8 cellular contexts compared by ENCODE assay signal in the genomic region with DNA sequence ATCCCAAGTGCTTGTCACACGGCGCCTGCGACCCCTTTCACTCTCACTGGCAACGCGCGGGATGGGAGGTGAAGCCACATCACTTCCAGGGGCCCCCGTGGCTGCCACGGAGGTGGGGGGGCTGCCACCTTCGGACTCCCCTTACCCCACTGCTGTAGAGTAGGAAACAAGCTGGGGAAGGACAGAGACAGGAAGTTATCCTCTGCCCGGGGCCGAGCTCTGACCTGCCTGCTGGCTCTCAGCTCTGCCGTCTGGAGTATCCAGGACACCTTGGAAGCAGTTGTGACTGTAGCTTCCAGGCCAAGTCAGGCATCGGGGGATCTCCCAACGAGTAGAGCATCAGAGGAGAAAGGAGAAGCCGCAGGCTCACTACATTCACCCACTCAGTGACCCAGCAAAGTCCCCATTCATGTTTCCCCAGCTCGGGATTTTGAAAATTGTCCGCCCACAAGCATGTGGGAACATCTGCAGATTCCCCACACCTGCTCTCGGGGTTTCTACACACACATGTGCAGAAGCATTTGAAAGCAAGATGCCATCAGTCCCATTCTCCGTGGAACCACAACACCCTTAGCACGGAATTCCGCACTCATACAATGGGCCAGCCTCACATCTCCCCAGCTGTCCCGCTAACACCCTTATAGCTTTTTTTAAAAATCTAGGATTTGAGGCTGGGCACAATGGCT. TPM values are rescaled to one million over a fixed set of nuclear protein-coding genes. Genes with fewer than 3 reads are reported as not detected.
DNase-seq lines count a peak whose midpoint lies in the region; ATAC-seq and TF ChIP-seq lines count a peak whose summit lies in the region.

No MANE protein-coding gene starts in this region.

- no peak for DNase-seq in central memory CD8-positive, alpha-beta T cell (ENCODE audit: low spot score in 2 of 2)
- DNase-seq in naive B cell = no peak
- no peak for DNase-seq in inferior parietal cortex (ENCODE audit: extremely low spot score)
- DNase-seq in GF-D8 (lab: John Stamatoyannopoulos, UW) = no peak
- DNase-seq in kidney glomerular epithelial cell (lab: John Stamatoyannopoulos, UW) = no peak
- no peak for DNase-seq in AG20443 (ENCODE audit: low spot score)

- peaks cover 42% of the 10 kb centered on the region for H3K4me1 Mint-ChIP-seq in central memory CD8-positive, alpha-beta T cell
- H3K4me1 Mint-ChIP-seq in naive B cell = peaks cover 21 to 32% (median 25%) of the 10 kb centered on the region in 3 donors

- no peaks in the 10 kb centered on the region for H3K4me1 ChIP-seq in ACC112 (ENCODE audit: control insufficient read depth, insufficient read depth, low read length, unreplicated experiment)
- no peaks in the 10 kb centered on the region for H3K4me1 ChIP-seq in HEK293 (ENCODE audit: control insufficient read depth, insufficient read depth, low read length)

- H3K79me2 ChIP-seq in ACC112 (ENCODE audit: control insufficient read depth, insufficient read depth, low read length, unreplicated experiment) = no peaks in the 10 kb centered on the region

- no peak overlapping the region for H3K27ac ChIP-seq in ACC112 (ENCODE audit: low read depth, low read length)
- H3K27ac ChIP-seq in HEK293 (ENCODE audit: extremely low read depth, low read depth, low read length) = no peak overlapping the region

- H3K36me3 ChIP-seq in ACC112 (ENCODE audit: insufficient read depth, low read length) (no peaks in the 10 kb centered on the region), HEK293 (ENCODE audit: control insufficient read depth in 2 of 2, insufficient read depth in 1 of 2, low read length in 2 of 2) (no peaks in the 10 kb centered on the region)

- H3K27ac Mint-ChIP-seq in central memory CD8-positive, alpha-beta T cell (ENCODE audit: low read depth) = no peak overlapping the region
- H3K27ac Mint-ChIP-seq in naive B cell = no peak overlapping the region

- POLR2A ChIA-PET in HEK293 (lab: Yijun Ruan, JAX) = interaction anchor here (1.0 to 2.1 kb wide), 6 partner anchors 8 to 152 kb away, joined by 3 to 12 read pairs (median 3); a partner anchor contains a TSS

- peak overlapping the region; percentile 53 for H3K4me3 Mint-ChIP-seq in central memory CD8-positive, alpha-beta T cell
- H3K4me3 Mint-ChIP-seq in naive B cell = peak overlapping the region in 6 of 8 donors; percentile 13 to 75 (median 40)

- H3K9me3 Mint-ChIP-seq in central memory CD8-positive, alpha-beta T cell = no peaks in the 10 kb centered on the region
- peaks cover 0 to 5% (median 0%) of the 10 kb centered on the region in 7 donors for H3K9me3 Mint-ChIP-seq in naive B cell

- CTCF ChIA-PET in HEK293 (lab: Yijun Ruan, JAX) = interaction anchor here (0.6 to 1.8 kb wide), 3 partner anchors 111 to 210 kb away, joined by 3 to 6 read pairs (median 3); no protein-coding TSS in a partner anchor

- no peak overlapping the region for H2AFZ ChIP-seq in ACC112 (ENCODE audit: low read length, unreplicated experiment)

- H3K27me3 Mint-ChIP-seq in central memory CD8-positive, alpha-beta T cell = no peaks in the 10 kb centered on the region
- peaks cover 12 to 50% (median 36%) of the 10 kb centered on the region in 3 donors for H3K27me3 Mint-ChIP-seq in naive B cell

- peaks cover 4% of the 10 kb centered on the region for H3K36me3 Mint-ChIP-seq in central memory CD8-positive, alpha-beta T cell (ENCODE audit: insufficient read depth)
- H3K36me3 Mint-ChIP-seq in naive B cell = no peaks in the 10 kb centered on the region

- peaks cover 5% of the 10 kb centered on the region; the same call in 1 of the 2 replicates for H3K27me3 ChIP-seq in ACC112 (ENCODE audit: insufficient read depth, low read length)

- TF ChIP-seq CTCF in HEK293 (tag by site-specific recombination; IDR thresholded peaks at IDR 0.05) = no peak

- no peaks in the 10 kb centered on the region for H3K9me3 ChIP-seq in HEK293 (ENCODE audit: control insufficient read depth, insufficient read depth, low read depth, low read length)

- ATAC-seq in central memory CD8-positive, alpha-beta T cell (replicated peaks; ENCODE audit: extremely low read depth, poor library complexity, severe bottlenecking) = no peak
- peak in 1 of 2 donors; percentile 4 for ATAC-seq in naive B cell (ENCODE audit: low read depth in 2 of 2)

- H3K4me3 ChIP-seq in ACC112 (ENCODE audit: low read depth, low read length) (peak overlapping the region; percentile 68), HEK293 (ENCODE audit: low read depth, low read length) (peak overlapping the region; percentile 27)

TF ChIP-seq in HEK293, 187 proteins besides CTCF, POLR2A, EP300 and RAD21:
- peak; percentile 75 for TF ChIP-seq ZBTB20 (tag by site-specific recombination; IDR thresholded peaks at IDR 0.05)
- TF ChIP-seq, protein P1, sequence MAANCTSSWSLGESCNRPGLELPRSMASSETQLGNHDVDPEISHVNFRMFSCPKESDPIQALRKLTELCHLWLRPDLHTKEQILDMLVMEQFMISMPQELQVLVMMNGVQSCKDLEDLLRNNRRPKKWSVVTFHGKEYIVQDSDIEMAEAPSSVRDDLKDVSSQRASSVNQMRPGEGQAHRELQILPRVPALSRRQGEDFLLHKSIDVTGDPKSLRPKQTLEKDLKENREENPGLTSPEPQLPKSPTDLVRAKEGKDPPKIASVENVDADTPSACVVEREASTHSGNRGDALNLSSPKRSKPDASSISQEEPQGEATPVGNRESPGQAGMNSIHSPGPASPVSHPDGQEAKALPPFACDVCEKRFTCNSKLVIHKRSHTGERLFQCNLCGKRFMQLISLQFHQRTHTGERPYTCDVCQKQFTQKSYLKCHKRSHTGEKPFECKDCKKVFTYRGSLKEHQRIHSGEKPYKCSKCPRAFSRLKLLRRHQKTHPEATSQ (tag by site-specific recombination; IDR thresholded peaks at IDR 0.05) = 0 out of 2 replicates have a peak, but pooled peaks have one; percentile 1
- no peak for TF ChIP-seq REPIN1 (tag by site-specific recombination; IDR thresholded peaks at IDR 0.05; ENCODE audit: low read depth)
- TF ChIP-seq, protein P2, sequence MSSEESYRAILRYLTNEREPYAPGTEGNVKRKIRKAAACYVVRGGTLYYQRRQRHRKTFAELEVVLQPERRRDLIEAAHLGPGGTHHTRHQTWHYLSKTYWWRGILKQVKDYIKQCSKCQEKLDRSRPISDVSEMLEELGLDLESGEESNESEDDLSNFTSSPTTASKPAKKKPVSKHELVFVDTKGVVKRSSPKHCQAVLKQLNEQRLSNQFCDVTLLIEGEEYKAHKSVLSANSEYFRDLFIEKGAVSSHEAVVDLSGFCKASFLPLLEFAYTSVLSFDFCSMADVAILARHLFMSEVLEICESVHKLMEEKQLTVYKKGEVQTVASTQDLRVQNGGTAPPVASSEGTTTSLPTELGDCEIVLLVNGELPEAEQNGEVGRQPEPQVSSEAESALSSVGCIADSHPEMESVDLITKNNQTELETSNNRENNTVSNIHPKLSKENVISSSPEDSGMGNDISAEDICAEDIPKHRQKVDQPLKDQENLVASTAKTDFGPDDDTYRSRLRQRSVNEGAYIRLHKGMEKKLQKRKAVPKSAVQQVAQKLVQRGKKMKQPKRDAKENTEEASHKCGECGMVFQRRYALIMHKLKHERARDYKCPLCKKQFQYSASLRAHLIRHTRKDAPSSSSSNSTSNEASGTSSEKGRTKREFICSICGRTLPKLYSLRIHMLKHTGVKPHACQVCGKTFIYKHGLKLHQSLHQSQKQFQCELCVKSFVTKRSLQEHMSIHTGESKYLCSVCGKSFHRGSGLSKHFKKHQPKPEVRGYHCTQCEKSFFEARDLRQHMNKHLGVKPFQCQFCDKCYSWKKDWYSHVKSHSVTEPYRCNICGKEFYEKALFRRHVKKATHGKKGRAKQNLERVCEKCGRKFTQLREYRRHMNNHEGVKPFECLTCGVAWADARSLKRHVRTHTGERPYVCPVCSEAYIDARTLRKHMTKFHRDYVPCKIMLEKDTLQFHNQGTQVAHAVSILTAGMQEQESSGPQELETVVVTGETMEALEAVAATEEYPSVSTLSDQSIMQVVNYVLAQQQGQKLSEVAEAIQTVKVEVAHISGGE (tag by site-specific recombination; conservative IDR thresholded peaks at IDR 0.05; ENCODE audit: low read depth) = no peak
- TF ChIP-seq GLIS2 (tag by site-specific recombination; IDR thresholded peaks at IDR 0.05) = peak; percentile 43
- no peak for TF ChIP-seq WT1 (tag by site-specific recombination; IDR thresholded peaks at IDR 0.05)

RNA-seq across cellular contexts. Expression of a gene that starts 10.8 kb away (rescaled TPM):
- polyA plus RNA-seq in naive B cell (ENCODE audit: low read depth in 6 of 6) = under 1 TPM in 1 of 6 donors, not detected in 5; 0.38 TPM

RNA-seq across cellular contexts. Expression of a gene that starts 25.1 kb away (rescaled TPM):
- 100 to 1,000 TPM; 308 to 413 (median 364) TPM for polyA plus RNA-seq in naive B cell (ENCODE audit: low read depth in 6 of 6)

RNA-seq across cellular contexts. Expression of a gene that starts 25.4 kb away (rescaled TPM):
- 100 to 1,000 TPM in 1 of 6 donors, 10 to 100 TPM in 5; 78.9 to 112 (median 94.3) TPM for polyA plus RNA-seq in naive B cell (ENCODE audit: low read depth in 6 of 6)

RNA-seq across cellular contexts. Expression of a gene that starts 38.7 kb away (rescaled TPM):
- under 1 TPM in 1 of 6 donors, not detected in 5; 0.08 TPM for polyA plus RNA-seq in naive B cell (ENCODE audit: low read depth in 6 of 6)

RNA-seq across cellular contexts. Expression of a gene that starts 55.5 kb away (rescaled TPM):
- under 1 TPM in 1 of 6 donors, not detected in 5; 0.71 TPM for polyA plus RNA-seq in naive B cell (ENCODE audit: low read depth in 6 of 6)
